In the genomic region with DNA sequence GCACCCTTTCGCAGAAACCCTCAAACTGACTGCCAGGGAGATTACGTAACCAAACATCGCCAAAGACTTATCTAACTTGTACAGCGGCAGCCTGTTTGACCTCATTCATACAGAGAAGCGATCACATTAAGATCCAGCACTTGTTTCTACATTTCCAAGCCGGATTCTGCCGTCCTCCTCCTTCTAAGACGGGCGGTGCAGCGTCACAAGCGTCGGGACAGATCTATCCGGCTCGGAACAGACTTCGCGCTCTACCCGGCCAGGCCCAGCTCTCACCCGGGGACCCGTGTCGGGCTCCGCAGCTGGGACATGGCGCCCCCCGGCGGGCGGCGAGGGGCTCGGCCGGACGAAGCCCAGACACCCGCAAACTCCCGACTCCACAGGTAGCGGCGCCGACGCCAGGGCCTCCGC, we compare ENCODE assay signal across 8 cellular contexts. TPM values are rescaled to one million over a fixed set of nuclear protein-coding genes. Genes with fewer than 3 reads are reported as not detected.
DNase-seq lines count a peak whose midpoint lies in the region; ATAC-seq and TF ChIP-seq lines count a peak whose summit lies in the region.

No MANE protein-coding gene starts in this region.

- H3K27ac ChIP-seq in cardiac muscle cell (peak overlapping the region; percentile 98), parathyroid adenoma (peak overlapping the region; percentile 85), tibial artery (peak overlapping the region; percentile 89 to 97)

- peaks cover 3% of the 10 kb centered on the region; the same call in 1 of the 2 replicates for H3K36me3 ChIP-seq in Loucy (ENCODE audit: insufficient read depth, low read length)
- H3K36me3 ChIP-seq in cardiac muscle cell, result no peaks in the 10 kb centered on the region
- H3K36me3 ChIP-seq in parathyroid adenoma (ENCODE audit: control insufficient read depth, insufficient read depth, low read length), result no peaks in the 10 kb centered on the region
- H3K36me3 ChIP-seq in tibial artery, result peaks cover 0 to 4% (median 0%) of the 10 kb centered on the region in 3 donors

- peaks cover 43% of the 10 kb centered on the region for H4K20me1 ChIP-seq in Loucy (ENCODE audit: insufficient read depth, low read length, poor library complexity, severe bottlenecking)

- TF ChIP-seq CTCF in Loucy (conservative IDR thresholded peaks at IDR 0.05; ENCODE audit: low read length) (peak; percentile 68), cardiac muscle cell (IDR thresholded peaks at IDR 0.05; ENCODE audit: low read depth, low read length) (peak; percentile 79), parathyroid adenoma (IDR thresholded peaks at IDR 0.05) (peak; percentile 92), tibial artery (IDR thresholded peaks at IDR 0.05) (peak; percentile 89 to 90)

- H3K4me3 ChIP-seq in Loucy (ENCODE audit: low read length, poor library complexity, severe bottlenecking) (peak overlapping the region; percentile 85), cardiac muscle cell (peak overlapping the region; percentile 65), parathyroid adenoma (ENCODE audit: low read depth, low read length) (peak overlapping the region; percentile 66), tibial artery (peak overlapping the region; percentile 55 to 86)

- no peaks in the 10 kb centered on the region for H3K9me3 ChIP-seq in Loucy (ENCODE audit: insufficient read depth, low read depth, low read length)
- H3K9me3 ChIP-seq in cardiac muscle cell (ENCODE audit: low read depth), result no peaks in the 10 kb centered on the region
- no peaks in the 10 kb centered on the region for H3K9me3 ChIP-seq in parathyroid adenoma (ENCODE audit: control insufficient read depth, low read length)
- H3K9me3 ChIP-seq in tibial artery, result no peaks in the 10 kb centered on the region

- intact Hi-C loops in tibial artery (cut with DNase I; ENCODE audit: low total_unique reads), result loop anchor here (2.0 to 5.0 kb wide), 3 partner anchors 40 to 260 kb away; partner anchors contain the start of genes PPIA and PURB

- no peaks in the 10 kb centered on the region for H3K27me3 Mint-ChIP-seq in activated naive CD8-positive, alpha-beta T cell treated with anti-CD3 and anti-CD28 coated beads, Interleukin-2, amount 10 ng/mL, durations not matched to agents 7 days and 5 days

- H3K79me2 ChIP-seq in Loucy (ENCODE audit: insufficient read depth, low read length) (peaks cover 67% of the 10 kb centered on the region), parathyroid adenoma (peaks cover 13% of the 10 kb centered on the region)

- H3K4me3 Mint-ChIP-seq in activated naive CD8-positive, alpha-beta T cell treated with anti-CD3 and anti-CD28 coated beads, Interleukin-2, amount 10 ng/mL, durations not matched to agents 7 days and 5 days, result peak overlapping the region; percentile 87

- peak overlapping the region; percentile 97 for H3K27ac Mint-ChIP-seq in activated naive CD8-positive, alpha-beta T cell treated with anti-CD3 and anti-CD28 coated beads, Interleukin-2, amount 10 ng/mL, durations not matched to agents 7 days and 5 days

- H2AFZ ChIP-seq in Loucy (ENCODE audit: low read length), result no peak overlapping the region; the same call in 1 of the 2 replicates
- peak overlapping the region; percentile 87 for H2AFZ ChIP-seq in parathyroid adenoma

- H3K27me3 ChIP-seq in Loucy (ENCODE audit: insufficient read depth, low read length, poor library complexity, severe bottlenecking) (no peaks in the 10 kb centered on the region), cardiac muscle cell (no peaks in the 10 kb centered on the region), parathyroid adenoma (ENCODE audit: control insufficient read depth, insufficient read depth, low read length) (no peaks in the 10 kb centered on the region), tibial artery (no peaks in the 10 kb centered on the region)

- H3K4me1 Mint-ChIP-seq in activated naive CD8-positive, alpha-beta T cell treated with anti-CD3 and anti-CD28 coated beads, Interleukin-2, amount 10 ng/mL, durations not matched to agents 7 days and 5 days, result peaks cover 37% of the 10 kb centered on the region

- peaks cover 13% of the 10 kb centered on the region for H3K36me3 Mint-ChIP-seq in activated naive CD8-positive, alpha-beta T cell treated with anti-CD3 and anti-CD28 coated beads, Interleukin-2, amount 10 ng/mL, durations not matched to agents 7 days and 5 days

- ATAC-seq in SK-N-SH treated with all-trans-retinoic acid at 6 μM for 48 hours, result peak; percentile 73
- peak; percentile 70 for ATAC-seq in activated naive CD8-positive, alpha-beta T cell treated with anti-CD3 and anti-CD28 coated beads, Interleukin-2, amount 10 ng/mL, durations not matched to agents 7 days and 5 days (ENCODE audit: low read depth)

- peak overlapping the region; percentile 92 for H3K4me2 ChIP-seq in Loucy (ENCODE audit: low read depth, low read length, poor library complexity, severe bottlenecking)
- peak overlapping the region; percentile 83 for H3K4me2 ChIP-seq in parathyroid adenoma (ENCODE audit: low read length)

- H3K9ac ChIP-seq in Loucy (ENCODE audit: low read depth, low read length, poor library complexity, severe bottlenecking) (peak overlapping the region; percentile 88), parathyroid adenoma (peak overlapping the region; percentile 8)

- H3K9me3 Mint-ChIP-seq in activated naive CD8-positive, alpha-beta T cell treated with anti-CD3 and anti-CD28 coated beads, Interleukin-2, amount 10 ng/mL, durations not matched to agents 7 days and 5 days, result no peaks in the 10 kb centered on the region

- peak; percentile 51 for DNase-seq in GM04503 (ENCODE audit: low read depth)
- DNase-seq in HCEC 1CT, result peak; percentile 83
- peak; percentile 95 for DNase-seq in activated naive CD8-positive, alpha-beta T cell treated with anti-CD3 and anti-CD28 coated beads, Interleukin-2, amount 10 ng/mL, durations not matched to agents 7 days and 5 days
- DNase-seq in cardiac muscle cell (ENCODE audit: low read depth in 1 of 2, low spot score in 1 of 2), result peak; percentile 88 to 89
- DNase-seq in tibial artery, result peak; percentile 84 to 92

- H3F3A ChIP-seq in Loucy (ENCODE audit: low read depth), result peaks cover 15% of the 10 kb centered on the region

- H3K4me1 ChIP-seq in Loucy (ENCODE audit: insufficient read depth, low read length, poor library complexity, severe bottlenecking), result peaks cover 42% of the 10 kb centered on the region
- no peaks in the 10 kb centered on the region for H3K4me1 ChIP-seq in cardiac muscle cell (ENCODE audit: low read depth)
- H3K4me1 ChIP-seq in parathyroid adenoma, result peaks cover 3% of the 10 kb centered on the region
- H3K4me1 ChIP-seq in tibial artery, result peaks cover 0 to 33% (median 11%) of the 10 kb centered on the region in 4 donors

- H3K9me2 ChIP-seq in Loucy (replicated peaks; ENCODE audit: low read depth, low read length), result no peaks in the 10 kb centered on the region

- POLR2A ChIA-PET in activated naive CD8-positive, alpha-beta T cell treated with anti-CD3 and anti-CD28 coated beads, Interleukin-2, amount 10 ng/mL, durations not matched to agents 7 days and 5 days (lab: Charles Lee), result interaction anchor here (0.6 to 4.8 kb wide), 36 partner anchors 10 to 382 kb away, joined by 3 to 98 read pairs (median 6); partner anchors contain the start of genes DDX56, MYO1G, OGDH and PPIA

TF ChIP-seq in SK-N-SH treated with all-trans-retinoic acid at 6 μM for 48 hours, 23 proteins besides CTCF, POLR2A, EP300 and RAD21 (continues in another document):
- TF ChIP-seq PPARA (CRISPR knock-in tag; IDR thresholded peaks at IDR 0.05; ENCODE audit: borderline replicate concordance) (no peak), BACH2 (CRISPR knock-in tag; IDR thresholded peaks at IDR 0.05; ENCODE audit: borderline replicate concordance) (no peak), ZFP30 (CRISPR knock-in tag; IDR thresholded peaks at IDR 0.05) (no peak), CREB5 (CRISPR knock-in tag; IDR thresholded peaks at IDR 0.05; ENCODE audit: low read depth) (no peak), CSDC2 (CRISPR knock-in tag; IDR thresholded peaks at IDR 0.05) (peak; percentile 74; the same call in 1 of the 2 replicates), SNAI2 (CRISPR knock-in tag; IDR thresholded peaks at IDR 0.05) (no peak), ZFP3 (CRISPR knock-in tag; IDR thresholded peaks at IDR 0.05) (peak; percentile 45; the same call in 1 of the 2 replicates)
- TF ChIP-seq, protein P1, sequence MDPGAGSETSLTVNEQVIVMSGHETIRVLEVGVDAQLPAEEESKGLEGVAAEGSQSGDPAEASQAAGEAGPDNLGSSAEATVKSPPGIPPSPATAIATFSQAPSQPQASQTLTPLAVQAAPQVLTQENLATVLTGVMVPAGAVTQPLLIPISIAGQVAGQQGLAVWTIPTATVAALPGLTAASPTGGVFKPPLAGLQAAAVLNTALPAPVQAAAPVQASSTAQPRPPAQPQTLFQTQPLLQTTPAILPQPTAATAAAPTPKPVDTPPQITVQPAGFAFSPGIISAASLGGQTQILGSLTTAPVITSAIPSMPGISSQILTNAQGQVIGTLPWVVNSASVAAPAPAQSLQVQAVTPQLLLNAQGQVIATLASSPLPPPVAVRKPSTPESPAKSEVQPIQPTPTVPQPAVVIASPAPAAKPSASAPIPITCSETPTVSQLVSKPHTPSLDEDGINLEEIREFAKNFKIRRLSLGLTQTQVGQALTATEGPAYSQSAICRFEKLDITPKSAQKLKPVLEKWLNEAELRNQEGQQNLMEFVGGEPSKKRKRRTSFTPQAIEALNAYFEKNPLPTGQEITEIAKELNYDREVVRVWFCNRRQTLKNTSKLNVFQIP (CRISPR knock-in tag; IDR thresholded peaks at IDR 0.05; ENCODE audit: borderline replicate concordance, low read depth), result no peak

RNA-seq across cellular contexts. Expression of gene H2AZ2, which starts 0.4 kb away (rescaled TPM):
- total RNA-seq in activated naive CD8-positive, alpha-beta T cell treated with anti-CD3 and anti-CD28 coated beads, Interleukin-2, amount 10 ng/mL, durations not matched to agents 7 days and 5 days, result 100 to 1,000 TPM; 359 to 368 TPM
- total RNA-seq in cardiac muscle cell, result 219 and 319 TPM in 2 replicates
- polyA plus RNA-seq in cardiac muscle cell, result 178 and 294 TPM in 2 replicates

RNA-seq across cellular contexts. Expression of gene PURB, which starts 37.8 kb away (rescaled TPM):
- 10 to 100 TPM; 34.8 to 35.6 TPM for total RNA-seq in activated naive CD8-positive, alpha-beta T cell treated with anti-CD3 and anti-CD28 coated beads, Interleukin-2, amount 10 ng/mL, durations not matched to agents 7 days and 5 days
- 15.3 and 27.9 TPM in 2 replicates for total RNA-seq in cardiac muscle cell
- 3.3 and 6.0 TPM in 2 replicates for polyA plus RNA-seq in cardiac muscle cell

RNA-seq across cellular contexts. Expression of gene PPIA, which starts 51.0 kb away (rescaled TPM):
- 1,000 to 10,000 TPM; 1,658 to 1,692 TPM for total RNA-seq in activated naive CD8-positive, alpha-beta T cell treated with anti-CD3 and anti-CD28 coated beads, Interleukin-2, amount 10 ng/mL, durations not matched to agents 7 days and 5 days
- total RNA-seq in cardiac muscle cell, result 903 and 1,485 TPM in 2 replicates
- polyA plus RNA-seq in cardiac muscle cell, result 1,946 and 2,579 TPM in 2 replicates

Comparison
In these comparisons a context has a peak if more than half of its experiments do, and no peak if none do; other contexts are left out.
1. Peak in every context shown above with its lines: DNase-seq, ATAC-seq, H3K4me3 ChIP-seq and H3K27ac ChIP-seq.